In genomic region chr2:203660465-203660864, GRCh38 we compare ENCODE assay signal across 7 cellular contexts.
"Had no signal": no experiment of that assay in that cellular context is flagged by ENCODE, and none has a peak within 500 bp of the region (broad histone marks: within the 10 kb centered on the region; RNA-seq: fewer than 3 reads in every experiment).

No MANE protein-coding gene starts in this region.

- H2AFZ ChIP-seq: GM23248 had no signal

- H3K27ac ChIP-seq: GM23248, HL-60 had no signal

- H3K4me3 Mint-ChIP-seq: HFFc6, IgD-negative memory B cell had no signal

- H3K9me3 Mint-ChIP-seq: HFFc6 had no signal

- H3K9me3 ChIP-seq: HAP-1 had no signal

- DNase-seq: GM23248, GOT3, H7, HFFc6 had no signal

- H3K9ac ChIP-seq: GM23248 had no signal

- H3K27ac Mint-ChIP-seq: HFFc6, IgD-negative memory B cell had no signal

- H3K4me3 ChIP-seq: GM23248, HAP-1 had no signal

- H3K36me3 ChIP-seq: HAP-1 had no signal
